ENCODE assay signal across 8 cellular contexts in the genomic region with DNA sequence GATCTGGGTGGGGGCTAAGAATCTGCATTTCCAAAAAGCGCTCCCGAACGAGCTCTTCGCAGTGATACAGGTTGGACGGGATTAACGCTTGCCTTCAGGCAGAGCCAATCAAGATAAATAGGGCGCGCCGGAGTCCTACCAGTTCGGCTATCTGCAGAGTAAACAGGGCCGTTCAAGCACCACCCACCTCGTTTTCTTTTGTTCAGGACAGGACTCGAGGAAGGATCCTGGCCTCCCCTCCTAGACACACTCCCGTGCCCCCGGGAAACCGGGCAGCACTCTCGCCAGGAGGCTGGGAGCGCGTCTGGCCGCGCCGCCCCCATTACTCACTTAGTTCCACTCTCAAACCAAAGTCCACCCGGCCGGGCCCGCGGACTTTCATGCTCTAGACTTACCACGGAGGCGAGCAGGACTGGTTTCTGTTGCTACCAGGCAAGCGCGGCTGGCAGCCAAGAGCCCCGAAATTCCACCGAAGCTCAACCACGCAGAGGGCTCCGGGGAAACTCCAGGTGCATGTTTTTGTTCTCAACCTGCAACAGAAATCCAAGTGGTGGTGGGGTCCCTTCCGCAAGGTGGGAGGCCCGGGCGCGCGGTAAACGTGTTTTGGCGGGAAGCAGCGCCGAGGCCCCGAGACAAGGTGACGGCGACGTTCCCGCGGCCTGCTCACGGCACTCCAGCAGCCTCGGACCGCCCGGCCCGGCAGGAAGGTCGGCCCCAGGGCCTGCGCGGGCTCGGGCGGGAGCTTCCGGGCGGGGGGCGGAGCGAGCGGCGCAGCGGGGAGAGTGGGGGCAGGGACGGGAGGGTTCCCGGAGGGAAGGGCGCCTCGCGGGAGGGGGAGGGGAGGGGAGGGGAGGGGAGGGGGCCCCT. TPM values are rescaled to one million over a fixed set of nuclear protein-coding genes. Genes with fewer than 3 reads are reported as not detected.
DNase-seq lines count a peak whose midpoint lies in the region; ATAC-seq and TF ChIP-seq lines count a peak whose summit lies in the region.

No MANE protein-coding gene starts in this region.

- no peak for TF ChIP-seq CTCF in AG10803 (conservative IDR thresholded peaks at IDR 0.05; ENCODE audit: low read length)
- TF ChIP-seq CTCF in mucosa of descending colon (IDR thresholded peaks at IDR 0.05): no peak

- peaks cover 9% of the 10 kb centered on the region for H3K36me3 ChIP-seq in mucosa of descending colon (ENCODE audit: low read depth)

- TF ChIP-seq POLR2A in GM19193 (IDR thresholded peaks at IDR 0.05; ENCODE audit: extremely low read depth, insufficient read depth, insufficient read length): peak; percentile 42
- TF ChIP-seq POLR2A in erythroblast (IDR thresholded peaks at IDR 0.05; ENCODE audit: low read length): peak; percentile 52

- peak; percentile 40 for ATAC-seq in HG03175 (IDR thresholded peaks at IDR 0.05; ENCODE audit: unreplicated experiment)
- peak; percentile 85 for ATAC-seq in mucosa of descending colon

- DNase-seq in AG10803 (ENCODE audit: low read depth) (peak; percentile 56), NCI-H82 treated with DMSO at 0.1 percent for 48 hours (lab: John Stamatoyannopoulos, UW; ENCODE audit: unreplicated experiment) (peak; percentile 36), erythroblast (lab: John Stamatoyannopoulos, UW) (peak; percentile 88 to 89), mucosa of descending colon (peak; percentile 85 to 91 (median 89))
- peak; percentile 69 for DNase-seq in activated T-cell treated with anti-CD3 and anti-CD28 coated beads, Interleukin-2, amount 50 U/mL, for 1 hour
- peak; percentile 8 to 61 for DNase-seq in stimulated activated CD8-positive, alpha-beta memory T cell treated with anti-CD3 and anti-CD28 coated beads, Interleukin-7, amount 100 ng/mL, for 4 hours (ENCODE audit: low read depth in 2 of 2)

- intact Hi-C loops in mucosa of descending colon (cut with DNase I, micrococcal nuclease): no loop called here

- H3K9me3 ChIP-seq in mucosa of descending colon: no peaks in the 10 kb centered on the region

- peaks cover 41% of the 10 kb centered on the region for H3K4me1 ChIP-seq in mucosa of descending colon (ENCODE audit: low read depth)

- H3K4me3 ChIP-seq in AG10803 (ENCODE audit: low read length): peak overlapping the region; percentile 62
- peak overlapping the region; percentile 37 for H3K4me3 ChIP-seq in mucosa of descending colon

RNA-seq across cellular contexts. Expression of gene HNRNPF, which starts 12.7 kb away (rescaled TPM):
- total RNA-seq in mucosa of descending colon: 100 to 1,000 TPM; 212 to 229 (median 227) TPM

RNA-seq across cellular contexts. Expression of gene FXYD4, which starts 24.9 kb away (rescaled TPM):
- not detected for total RNA-seq in mucosa of descending colon

RNA-seq across cellular contexts. Expression of gene ZNF487, which starts 40.6 kb away (rescaled TPM):
- total RNA-seq in mucosa of descending colon: 1 to 10 TPM; 4.2 to 7.6 (median 7.5) TPM

Comparison
In these comparisons a context has a peak if more than half of its experiments do, and no peak if none do; other contexts are left out.
1. Peak in every context shown above with its lines: DNase-seq, ATAC-seq and H3K4me3 ChIP-seq.
2. DNase-seq: peak in every context shown above with its lines; median percentile 89 in mucosa of descending colon; 88 in erythroblast; 69 in activated T-cell treated with anti-CD3 and anti-CD28 coated beads, Interleukin-2, amount 50 U/mL, for 1 hour; 56 in AG10803; 36 in NCI-H82 treated with DMSO at 0.1 percent for 48 hours; 34 in stimulated activated CD8-positive, alpha-beta memory T cell treated with anti-CD3 and anti-CD28 coated beads, Interleukin-7, amount 100 ng/mL, for 4 hours.